8 cellular contexts compared by ENCODE assay signal in genomic region chrX:91500499-91500898, GRCh38.
DNase-seq lines count a peak whose midpoint lies in the region; ATAC-seq, FAIRE-seq and TF ChIP-seq lines count a peak whose summit lies in the region.
"Not testable (repeated sequence)": the region's sequence is repeated elsewhere in the genome, so short reads cannot be mapped to it uniquely, and the experiment has no call there.

No MANE protein-coding gene starts in this region.

- TF ChIP-seq CTCF in GM12873 (IDR thresholded peaks at IDR 0.05; ENCODE audit: insufficient read depth, low read depth, low read length, missing control alignments) (peak; percentile 16), VCaP (conservative IDR thresholded peaks at IDR 0.05) (peak; percentile 31), nephron (IDR thresholded peaks at IDR 0.05; ENCODE audit: unreplicated experiment in 3 of 3) (peak; percentile 20 to 47 (median 27))
- TF ChIP-seq CTCF in H1 (IDR thresholded peaks at IDR 0.05; ENCODE audit: control extremely low read depth in 1 of 3, insufficient read depth in 1 of 3, low read depth in 1 of 3, low read length in 3 of 3); testis (IDR thresholded peaks at IDR 0.05): not testable (repeated sequence)

- H2BK120ac ChIP-seq in H1 (replicated peaks; ENCODE audit: low read depth, low read length), result not testable (repeated sequence)

- H3K27ac ChIP-seq in VCaP; H1 (ENCODE audit: low read depth, low read length); testis: not testable (repeated sequence)

- H3K27me3 ChIP-seq in H1 (replicated peaks in 1 of 4; ENCODE audit: control insufficient read depth in 3 of 4, extremely low read depth in 1 of 4, insufficient read depth in 3 of 4, low read length in 3 of 4); testis: not testable (repeated sequence)

- H2BK12ac ChIP-seq in H1 (ENCODE audit: low read depth, low read length), result not testable (repeated sequence)

- H4K8ac ChIP-seq in H1 (ENCODE audit: extremely low read depth, insufficient read depth, low read length), result not testable (repeated sequence)

- peak; percentile 66 for ATAC-seq in HG02885 (IDR thresholded peaks at IDR 0.05; ENCODE audit: poor library complexity, unreplicated experiment)

- not testable (repeated sequence) for H4K91ac ChIP-seq in H1 (replicated peaks; ENCODE audit: insufficient read length, low read length)

- H3K27ac Mint-ChIP-seq in nephron, result not testable (repeated sequence)

- not testable (repeated sequence) for H3K4me1 Mint-ChIP-seq in nephron

- WGBS in H1 (ENCODE audit: extremely low coverage in 1 of 2, insufficient coverage in 1 of 2, insufficient read length in 1 of 2, insufficient replicate concordance in 2 of 2, low coverage in 1 of 2, low lambda C conversion rate in 2 of 2, missing lambda C conversion rate in 1 of 2), 2 experiments, result 73% methylated on average over 2 of the region's 2 CpGs; no CpG with 5 or more reads in 1 of the 2 experiments
- WGBS in testis, 2 donors, result 36% methylated on average over 2 of the region's 2 CpGs; no CpG with 5 or more reads in 1 of the 2 donors

- not testable (repeated sequence) for H3K27me3 Mint-ChIP-seq in nephron (ENCODE audit: low read depth)

- H3K23me2 ChIP-seq in H1 (ENCODE audit: low read depth, low read length), result not testable (repeated sequence)

- H4K5ac ChIP-seq in H1 (ENCODE audit: insufficient read length, low read depth, low read length), result not testable (repeated sequence)

- H2BK15ac ChIP-seq in H1 (ENCODE audit: low read length), result not testable (repeated sequence)

- TF ChIP-seq RAD21 in H1 (IDR thresholded peaks at IDR 0.05 in 1 of 2, conservative IDR thresholded peaks at IDR 0.05 in 1 of 2; ENCODE audit: low read depth in 2 of 2, low read length in 2 of 2), result not testable (repeated sequence)

- not testable (repeated sequence) for H3K4me3 ChIP-seq in H1 (ENCODE audit: extremely low read depth in 1 of 4, insufficient read depth in 2 of 4, low read depth in 3 of 4, low read length in 4 of 4); testis

- not testable (repeated sequence) for H3K9me3 ChIP-seq in H1 (ENCODE audit: insufficient read depth in 2 of 2, low read depth in 1 of 2, low read length in 1 of 2); testis

- not testable (repeated sequence) for H2AK5ac ChIP-seq in H1 (ENCODE audit: low read depth, low read length)

- not testable (repeated sequence) for H3K4me2 ChIP-seq in H1 (ENCODE audit: insufficient read depth in 1 of 2, low read depth in 2 of 2, low read length in 2 of 2)

- TF ChIP-seq POLR2A in H1 (IDR thresholded peaks at IDR 0.05; ENCODE audit: control extremely low read depth in 1 of 2, low read depth in 2 of 2, low read length in 2 of 2); testis (IDR thresholded peaks at IDR 0.05): not testable (repeated sequence)

- H3K14ac ChIP-seq in H1 (ENCODE audit: insufficient read length), result not testable (repeated sequence)

- not testable (repeated sequence) for H3K79me1 ChIP-seq in H1 (ENCODE audit: low read depth, low read length)

- H3K4me1 ChIP-seq in H1 (replicated peaks in 1 of 4; ENCODE audit: control insufficient read depth in 3 of 4, insufficient read depth in 4 of 4, low read length in 3 of 4); testis: not testable (repeated sequence)

- TF ChIP-seq EP300 in H1 (IDR thresholded peaks at IDR 0.05; ENCODE audit: borderline replicate concordance in 1 of 2, low read depth in 2 of 2, low read length in 2 of 2), result not testable (repeated sequence)

- H4K20me1 ChIP-seq in H1 (replicated peaks in 1 of 2; ENCODE audit: control insufficient read depth in 1 of 2, insufficient read depth in 2 of 2, low read length in 2 of 2), result not testable (repeated sequence)

- H3K56ac ChIP-seq in H1 (replicated peaks; ENCODE audit: insufficient read length, low read depth, low read length), result not testable (repeated sequence)

- H2BK20ac ChIP-seq in H1 (ENCODE audit: low read length), result not testable (repeated sequence)

- not testable (repeated sequence) for H3K23ac ChIP-seq in H1 (ENCODE audit: insufficient read length)

- FAIRE-seq in H1 (lab: Jason Lieb, UNC), result peak; percentile 88

- H2BK5ac ChIP-seq in H1 (ENCODE audit: low read depth, low read length), result not testable (repeated sequence)

- POLR2A ChIA-PET in H1 (lab: Charles Lee; ENCODE audit: partially characterized antibody), result not testable (repeated sequence)

- not testable (repeated sequence) for H3K4me3 Mint-ChIP-seq in nephron

- not testable (repeated sequence) for H2AFZ ChIP-seq in H1 (ENCODE audit: low read length)

- not testable (repeated sequence) for H3K9ac ChIP-seq in H1 (replicated peaks in 1 of 4; ENCODE audit: extremely low read depth in 1 of 4, low read depth in 3 of 4, low read length in 3 of 4)

- CTCF ChIA-PET in H1 (lab: Charles Lee; ENCODE audit: partially characterized antibody), result not testable (repeated sequence)

- intact Hi-C loops in testis (cut with DNase I; ENCODE audit: low total_unique reads), result not testable (repeated sequence)

- not testable (repeated sequence) for H3K36me3 Mint-ChIP-seq in nephron (ENCODE audit: low read depth)

- H3K79me2 ChIP-seq in H1 (ENCODE audit: control insufficient read depth in 1 of 2, insufficient read depth in 2 of 2, low read length in 2 of 2), result not testable (repeated sequence)

- DNase-seq in NAMALWA (ENCODE audit: low spot score) (peak; percentile 1), OCI-M1 (lab: John Stamatoyannopoulos, UW) (peak; percentile 3), H1 (ENCODE audit: low read depth in 1 of 2, low spot score in 2 of 2) (peak in 1 of 2 experiments; percentile 26), testis (peak; percentile 14)

- H3K18ac ChIP-seq in H1 (ENCODE audit: extremely low read depth, low read length), result not testable (repeated sequence)

- not testable (repeated sequence) for H3K4ac ChIP-seq in H1 (replicated peaks; ENCODE audit: insufficient read length, low read depth, low read length)

- H3K9me3 Mint-ChIP-seq in nephron, result not testable (repeated sequence)

- H3K36me3 ChIP-seq in H1 (ENCODE audit: control insufficient read depth in 2 of 4, insufficient read depth in 4 of 4, low read length in 3 of 4); testis (ENCODE audit: low read depth, missing control alignments): not testable (repeated sequence)
